9 cellular contexts compared by ENCODE assay signal in genomic region chr15:92822216-92823144, GRCh38.
DNase-seq lines count a peak whose midpoint lies in the region; ATAC-seq and TF ChIP-seq lines count a peak whose summit lies in the region.
"Had no signal": no experiment of that assay in that cellular context is flagged by ENCODE, and none has a peak within 500 bp of the region (broad histone marks: within the 10 kb centered on the region; RNA-seq: fewer than 3 reads in every experiment).

No MANE protein-coding gene starts in this region.

- peak overlapping the region; percentile 72 for H3K27ac Mint-ChIP-seq in CD8-positive, alpha-beta T cell
- H3K27ac Mint-ChIP-seq in nephron: peak overlapping the region; percentile 96 to 99 (median 99)

- no peaks in the 10 kb centered on the region for H3K9me3 ChIP-seq in CD8-positive, alpha-beta T cell (ENCODE audit: low read length)
- H3K9me3 ChIP-seq in ascending aorta: no peaks in the 10 kb centered on the region

- H3K4me3 ChIP-seq in CD8-positive, alpha-beta T cell (ENCODE audit: low read depth, low read length): no peak overlapping the region
- H3K4me3 ChIP-seq in KMS-11 (IDR thresholded peaks at IDR 0.05; ENCODE audit: insufficient read depth, low read depth, low read length) (no peak overlapping the region), ascending aorta (no peak overlapping the region), foreskin fibroblast (ENCODE audit: low read depth in 1 of 2, low read length in 2 of 2) (no peak overlapping the region)

- H3K9me3 Mint-ChIP-seq in CD8-positive, alpha-beta T cell: no peaks in the 10 kb centered on the region
- no peaks in the 10 kb centered on the region for H3K9me3 Mint-ChIP-seq in nephron

- H3K36me3 Mint-ChIP-seq in CD8-positive, alpha-beta T cell: no peaks in the 10 kb centered on the region
- no peaks in the 10 kb centered on the region for H3K36me3 Mint-ChIP-seq in nephron (ENCODE audit: low read depth)

- no peak for TF ChIP-seq CTCF in CD8-positive, alpha-beta T cell (IDR thresholded peaks at IDR 0.05)
- TF ChIP-seq CTCF in KMS-11 (conservative IDR thresholded peaks at IDR 0.05; ENCODE audit: low read depth, low read length) (no peak), ascending aorta (IDR thresholded peaks at IDR 0.05) (no peak), nephron (IDR thresholded peaks at IDR 0.05; ENCODE audit: unreplicated experiment in 3 of 3) (no peak), foreskin fibroblast (IDR thresholded peaks at IDR 0.05; ENCODE audit: low read depth, low read length) (no peak)

- no peaks in the 10 kb centered on the region for H4K20me1 ChIP-seq in KMS-11 (ENCODE audit: insufficient read depth)

- H3K27me3 Mint-ChIP-seq in CD8-positive, alpha-beta T cell (ENCODE audit: low read depth): no peaks in the 10 kb centered on the region
- no peaks in the 10 kb centered on the region for H3K27me3 Mint-ChIP-seq in nephron (ENCODE audit: low read depth)

- CTCF ChIA-PET in CD8-positive, alpha-beta T cell (lab: Charles Lee): interaction anchor here (0.7 to 1.6 kb wide), 5 partner anchors 10 to 95 kb away, joined by 3 to 10 read pairs (median 4); no protein-coding TSS in a partner anchor

- no peak for ATAC-seq in CD8-positive, alpha-beta T cell
- ATAC-seq in GM19035 (IDR thresholded peaks at IDR 0.05; ENCODE audit: unreplicated experiment): no peak
- no peak for ATAC-seq in GM19455 (IDR thresholded peaks at IDR 0.05; ENCODE audit: unreplicated experiment)

- H3K79me2 ChIP-seq in KMS-11 (ENCODE audit: insufficient read depth, low read depth): peaks cover 12% of the 10 kb centered on the region; the same call in 1 of the 2 replicates

- no peaks in the 10 kb centered on the region for H3K36me3 ChIP-seq in CD8-positive, alpha-beta T cell (ENCODE audit: insufficient read depth, low read length)
- H3K36me3 ChIP-seq in KMS-11 (ENCODE audit: insufficient read depth) (no peaks in the 10 kb centered on the region), ascending aorta (no peaks in the 10 kb centered on the region)

- no peaks in the 10 kb centered on the region for H3K27me3 ChIP-seq in CD8-positive, alpha-beta T cell (ENCODE audit: insufficient read depth, low read length)
- no peaks in the 10 kb centered on the region for H3K27me3 ChIP-seq in KMS-11 (ENCODE audit: insufficient read depth, low read depth)
- H3K27me3 ChIP-seq in ascending aorta: no peaks in the 10 kb centered on the region

- DNase-seq in CD8-positive, alpha-beta T cell: no peak
- DNase-seq in ascending aorta (ENCODE audit: low spot score in 2 of 2): peak in 1 of 2 donors; percentile 13
- DNase-seq in AG08396 (ENCODE audit: low spot score): no peak
- no peak for DNase-seq in foreskin fibroblast
- DNase-seq: foreskin melanocyte had no signal

- H3K9ac ChIP-seq in KMS-11: 0 out of 2 replicates have a peak overlapping the region, but pooled peaks have one; percentile 8

- peaks cover 52% of the 10 kb centered on the region for H3K4me1 Mint-ChIP-seq in CD8-positive, alpha-beta T cell (ENCODE audit: low read depth)
- H3K4me1 Mint-ChIP-seq in nephron: peaks cover 62% of the 10 kb centered on the region

- H3K4me3 Mint-ChIP-seq in CD8-positive, alpha-beta T cell: peak overlapping the region; percentile 9
- H3K4me3 Mint-ChIP-seq in nephron: peak overlapping the region; percentile 34 to 72 (median 72)

- peak overlapping the region; percentile 27; the same call in 1 of the 2 replicates for H3K4me2 ChIP-seq in KMS-11

- H2AFZ ChIP-seq in KMS-11 (ENCODE audit: low read depth): peak overlapping the region; percentile 51

- no peak overlapping the region for H3K27ac ChIP-seq in CD8-positive, alpha-beta T cell (ENCODE audit: low read depth, low read length)
- H3K27ac ChIP-seq in KMS-11 (peak overlapping the region; percentile 61), ascending aorta (peak overlapping the region; percentile 52 to 81)

- POLR2A ChIA-PET in CD8-positive, alpha-beta T cell (lab: Charles Lee): interaction anchor here (0.7 to 6.0 kb wide), 8 partner anchors 9 to 85 kb away, joined by 3 to 74 read pairs (median 4); partner anchors contain the start of gene CHD2

- H3K4me1 ChIP-seq in CD8-positive, alpha-beta T cell (ENCODE audit: insufficient read depth, low read length): peaks cover 44% of the 10 kb centered on the region
- H3K4me1 ChIP-seq in KMS-11 (ENCODE audit: low read depth, poor library complexity, severe bottlenecking): peaks cover 76% of the 10 kb centered on the region
- H3K4me1 ChIP-seq in ascending aorta: peaks cover 0 to 7% of the 10 kb centered on the region in 2 donors

- intact Hi-C loops in CD8-positive, alpha-beta T cell (cut with DNase I, micrococcal nuclease): no loop called here
- intact Hi-C loops in ascending aorta (cut with DNase I): no loop called here
